8 cellular contexts compared by ENCODE assay signal in genomic region chr6:26198626-26199056, GRCh38.
DNase-seq lines count a peak whose midpoint lies in the region; ATAC-seq and TF ChIP-seq lines count a peak whose summit lies in the region.

No MANE protein-coding gene starts in this region.

- no peaks in the 10 kb centered on the region for H3K9me3 Mint-ChIP-seq in neural progenitor cell

- peak overlapping the region; percentile 71 for H3K27ac ChIP-seq in SJSA1
- peak overlapping the region; percentile 79 for H3K27ac ChIP-seq in epithelial cell of prostate
- peak overlapping the region; percentile 85 for H3K27ac ChIP-seq in neural progenitor cell

- H3K4me1 Mint-ChIP-seq in neural progenitor cell, result peaks cover 43% of the 10 kb centered on the region

- H3K27me3 Mint-ChIP-seq in neural progenitor cell (ENCODE audit: insufficient read depth, low read depth), result peaks cover 8% of the 10 kb centered on the region

- H3K4me3 Mint-ChIP-seq in neural progenitor cell, result peak overlapping the region; percentile 93

- H3K9ac ChIP-seq in neural progenitor cell, result peak overlapping the region; percentile 71

- no peak overlapping the region for H2AFZ ChIP-seq in neural progenitor cell (replicated peaks)

- POLR2A ChIA-PET in HEK293T (lab: Yijun Ruan, JAX), result interaction anchor here (0.8 to 5.2 kb wide), 38 partner anchors 10 to 1695 kb away, joined by 3 to 167 read pairs (median 6); a partner anchor contains a TSS

- peak in 1 of 2 experiments; percentile 69 for DNase-seq in SJSA1 (ENCODE audit: low read depth in 1 of 2, low spot score in 2 of 2)
- DNase-seq in epithelial cell of prostate (ENCODE audit: low read depth, low spot score), result no peak
- no peak for DNase-seq in neural progenitor cell (ENCODE audit: low spot score)
- no peak for DNase-seq in DMS153 (lab: John Stamatoyannopoulos, UW)
- no peak for DNase-seq in HEK293T (ENCODE audit: extremely low spot score)
- DNase-seq in NCI-H1105 treated with DMSO at 0.1 percent for 48 hours (lab: John Stamatoyannopoulos, UW), result no peak

- no peaks in the 10 kb centered on the region for H3K9me3 ChIP-seq in SJSA1 (replicated peaks)
- H3K9me3 ChIP-seq in neural progenitor cell (ENCODE audit: low read depth), result no peaks in the 10 kb centered on the region

- H3K27ac Mint-ChIP-seq in neural progenitor cell, result peak overlapping the region; percentile 95

- ATAC-seq in GM18907 (IDR thresholded peaks at IDR 0.05; ENCODE audit: unreplicated experiment) (peak; percentile 3), HG02870 (IDR thresholded peaks at IDR 0.05; ENCODE audit: unreplicated experiment) (peak; percentile 1)

- peak overlapping the region; percentile 87 for H3K4me2 ChIP-seq in neural progenitor cell

- CTCF ChIA-PET in HEK293T (lab: Yijun Ruan, JAX), result interaction anchor here (1.1 kb wide), 1 partner anchor 37 kb away, joined by 3 read pairs; no protein-coding TSS in a partner anchor

- peak overlapping the region; percentile 56 for H3K4me3 ChIP-seq in SJSA1
- H3K4me3 ChIP-seq in neural progenitor cell, result peak overlapping the region; percentile 82

- TF ChIP-seq CTCF in neural progenitor cell (IDR thresholded peaks at IDR 0.05), result no peak

- H3K79me2 ChIP-seq in neural progenitor cell (ENCODE audit: low read depth), result peaks cover 64% of the 10 kb centered on the region

- peaks cover 82% of the 10 kb centered on the region for H3F3A ChIP-seq in neural progenitor cell (ENCODE audit: low read depth)

- H3K36me3 ChIP-seq in SJSA1 (peaks cover 12% of the 10 kb centered on the region), neural progenitor cell (no peaks in the 10 kb centered on the region)

- peaks cover 32% of the 10 kb centered on the region for H4K20me1 ChIP-seq in neural progenitor cell (ENCODE audit: low read depth)

- no peaks in the 10 kb centered on the region for H3K27me3 ChIP-seq in SJSA1 (replicated peaks)
- H3K27me3 ChIP-seq in neural progenitor cell, result no peaks in the 10 kb centered on the region

- peaks cover 9% of the 10 kb centered on the region for H3K4me1 ChIP-seq in SJSA1 (replicated peaks)
- H3K4me1 ChIP-seq in neural progenitor cell, result peaks cover 46% of the 10 kb centered on the region

- peaks cover 1% of the 10 kb centered on the region for H3K36me3 Mint-ChIP-seq in neural progenitor cell

TF ChIP-seq in HEK293T, 16 proteins besides CTCF, POLR2A, EP300 and RAD21:
- TF ChIP-seq FOXK2 (IDR thresholded peaks at IDR 0.05) (no peak), CTBP1 (IDR thresholded peaks at IDR 0.05; ENCODE audit: borderline replicate concordance) (no peak)
